ENCODE assay signal across 19 cellular contexts in the genomic region with DNA sequence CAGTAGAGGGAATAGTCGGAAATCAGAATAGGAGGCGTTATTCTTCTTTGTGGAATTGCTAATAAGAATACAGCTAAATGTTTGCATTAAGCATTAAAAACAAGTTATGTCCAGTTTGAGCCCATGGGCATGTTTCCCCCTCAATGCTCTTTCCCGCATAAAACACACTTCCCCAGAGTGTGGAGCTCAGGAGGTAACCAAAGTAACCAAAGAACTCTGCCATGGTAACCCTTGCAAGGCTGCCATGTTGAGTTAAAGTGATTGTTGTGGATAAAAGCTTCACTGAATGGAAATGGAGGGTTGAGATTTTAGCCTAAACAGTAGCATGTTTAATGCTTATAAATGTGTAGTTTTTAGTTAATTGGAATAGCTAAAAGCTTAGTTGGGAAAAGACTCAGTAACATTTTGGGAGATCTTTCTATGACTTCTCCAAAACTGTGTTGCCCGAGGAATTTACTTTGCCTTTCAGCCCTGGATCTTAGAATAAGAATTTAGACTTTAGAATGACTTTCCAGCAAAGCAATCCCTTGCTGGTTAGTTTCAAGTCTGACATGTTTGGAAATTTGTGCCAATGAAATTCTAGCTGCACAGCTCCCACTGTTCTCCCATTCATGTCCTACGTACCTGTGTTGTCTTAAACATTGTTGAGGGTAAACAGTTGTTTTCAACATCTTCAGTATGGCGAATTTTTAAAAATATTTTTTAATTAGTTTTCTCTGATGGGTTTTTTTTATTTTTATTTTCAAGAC.
DNase-seq lines count a peak whose midpoint lies in the region; ATAC-seq, FAIRE-seq and TF ChIP-seq lines count a peak whose summit lies in the region.
"Had no signal": no experiment of that assay in that cellular context is flagged by ENCODE, and none has a peak within 500 bp of the region (broad histone marks: within the 10 kb centered on the region; RNA-seq: fewer than 3 reads in every experiment).

No MANE protein-coding gene starts in this region.

- H3K4me3 Mint-ChIP-seq in nephron progenitor cell = no peak overlapping the region
- no peak overlapping the region for H3K4me3 Mint-ChIP-seq in stimulated activated naive B cell treated with anti-CD40 and anti-IgM and Interleukin-4, amounts not matched to agents 10 μg/mL and 1 μg/mL and 100 μg/mL, for 72 hours
- H3K4me3 Mint-ChIP-seq: activated naive CD4-positive, alpha-beta T cell treated with anti-CD3 and anti-CD28 coated beads, Interleukin-2, amount 50 U/mL, for 24 hours; activated T-cell treated with anti-CD3 and anti-CD28 coated beads, Interleukin-2, amount 50 U/mL, for 24 hours; dendritic cell treated with granulocyte-macrophage colony-stimulating factor and Interleukin-4, amounts not matched to agents 40 ng/mL and 50 ng/mL, for 4 days; GM23338 had no signal

- no peaks in the 10 kb centered on the region for H3K36me3 ChIP-seq in endothelial cell of umbilical vein (ENCODE audit: control insufficient read depth in 2 of 2, extremely low read depth in 1 of 2, insufficient read depth in 2 of 2, low read length in 2 of 2)
- H3K36me3 ChIP-seq: BLaER1, MG63, ovary had no signal

- peaks cover 7% of the 10 kb centered on the region for H3K9me3 Mint-ChIP-seq in nephron progenitor cell
- no peaks in the 10 kb centered on the region for H3K9me3 Mint-ChIP-seq in stimulated activated naive B cell treated with anti-CD40 and anti-IgM and Interleukin-4, amounts not matched to agents 10 μg/mL and 1 μg/mL and 100 μg/mL, for 72 hours
- H3K9me3 Mint-ChIP-seq: activated naive CD4-positive, alpha-beta T cell treated with anti-CD3 and anti-CD28 coated beads, Interleukin-2, amount 50 U/mL, for 24 hours; activated T-cell treated with anti-CD3 and anti-CD28 coated beads, Interleukin-2, amount 50 U/mL, for 24 hours; dendritic cell treated with granulocyte-macrophage colony-stimulating factor and Interleukin-4, amounts not matched to agents 40 ng/mL and 50 ng/mL, for 4 days; GM23338 had no signal

- peaks cover 4% of the 10 kb centered on the region for H3K27me3 Mint-ChIP-seq in nephron progenitor cell (ENCODE audit: low read depth, poor library complexity)
- peaks cover 11 to 12% of the 10 kb centered on the region in 2 donors for H3K27me3 Mint-ChIP-seq in stimulated activated naive B cell treated with anti-CD40 and anti-IgM and Interleukin-4, amounts not matched to agents 10 μg/mL and 1 μg/mL and 100 μg/mL, for 72 hours
- H3K27me3 Mint-ChIP-seq: dendritic cell treated with granulocyte-macrophage colony-stimulating factor and Interleukin-4, amounts not matched to agents 40 ng/mL and 50 ng/mL, for 4 days had no signal

- TF ChIP-seq CTCF in RWPE1 (conservative IDR thresholded peaks at IDR 0.05; ENCODE audit: low read depth) = no peak
- TF ChIP-seq CTCF in endothelial cell of umbilical vein (IDR thresholded peaks at IDR 0.05; ENCODE audit: extremely low read depth in 1 of 2, insufficient read depth in 1 of 2, low read depth in 1 of 2, low read length in 2 of 2) = no peak
- TF ChIP-seq CTCF in nephron progenitor cell (IDR thresholded peaks at IDR 0.05) = no peak

- no peaks in the 10 kb centered on the region for H3K9me1 ChIP-seq in endothelial cell of umbilical vein (replicated peaks; ENCODE audit: control insufficient read depth, extremely low read depth, insufficient read depth, low read length)

- no peak for ATAC-seq in GM18909 (IDR thresholded peaks at IDR 0.05; ENCODE audit: poor library complexity, unreplicated experiment)
- ATAC-seq in stimulated activated naive B cell treated with anti-CD40 and anti-IgM and Interleukin-4, amounts not matched to agents 10 μg/mL and 1 μg/mL and 100 μg/mL, for 72 hours (replicated peaks) = no peak

- H3K4me1 Mint-ChIP-seq in nephron progenitor cell = peaks cover 15% of the 10 kb centered on the region
- H3K4me1 Mint-ChIP-seq in stimulated activated naive B cell treated with anti-CD40 and anti-IgM and Interleukin-4, amounts not matched to agents 10 μg/mL and 1 μg/mL and 100 μg/mL, for 72 hours = no peaks in the 10 kb centered on the region
- H3K4me1 Mint-ChIP-seq: activated naive CD4-positive, alpha-beta T cell treated with anti-CD3 and anti-CD28 coated beads, Interleukin-2, amount 50 U/mL, for 24 hours had no signal

- H3K79me2 ChIP-seq in endothelial cell of umbilical vein (ENCODE audit: control insufficient read depth, insufficient read depth, low read length) = no peaks in the 10 kb centered on the region

- FAIRE-seq in endothelial cell of umbilical vein (lab: Jason Lieb, UNC) = no peak
- FAIRE-seq in RCC 7860 (lab: Jason Lieb, UNC) = no peak
- FAIRE-seq: TTC549 had no signal

- H3K4me1 ChIP-seq in endothelial cell of umbilical vein (ENCODE audit: control insufficient read depth, extremely low read depth, insufficient read depth, low read length) = peaks cover 23% of the 10 kb centered on the region
- H3K4me1 ChIP-seq: BLaER1 had no signal

- peak overlapping the region; percentile 79 for H3K4me2 ChIP-seq in endothelial cell of umbilical vein (ENCODE audit: insufficient read depth, low read length)
- H3K4me2 ChIP-seq: BLaER1, GM23338 had no signal

- H3K9me3 ChIP-seq in endothelial cell of umbilical vein (replicated peaks; ENCODE audit: control insufficient read depth, insufficient read depth, low read length) = no peaks in the 10 kb centered on the region
- H3K9me3 ChIP-seq: BLaER1, MG63, ovary had no signal

- H4K20me1 ChIP-seq in endothelial cell of umbilical vein (replicated peaks; ENCODE audit: control insufficient read depth, extremely low read depth, insufficient read depth, low read length) = no peaks in the 10 kb centered on the region
- H4K20me1 ChIP-seq: BLaER1 had no signal

- POLR2A ChIA-PET in RWPE1 (lab: Yijun Ruan, JAX; ENCODE audit: low non-redundant PET) = no interaction called here
- POLR2A ChIA-PET in endothelial cell of umbilical vein (lab: Charles Lee) = no interaction called here

- dilution Hi-C loops in endothelial cell of umbilical vein (cut with MboI; ENCODE audit: extremely low pct_ligation_motif_present, low sequenced_read_pairs) = no loop called here

- no peak for TF ChIP-seq POLR2A in endothelial cell of umbilical vein (IDR thresholded peaks at IDR 0.05; ENCODE audit: low read depth, low read length)

- CTCF ChIA-PET in RWPE1 (lab: Yijun Ruan, JAX) = interaction anchor here (0.6 kb wide), 1 partner anchor 225 kb away, joined by 3 read pairs; no protein-coding TSS in a partner anchor
- CTCF ChIA-PET in endothelial cell of umbilical vein (lab: Charles Lee) = interaction anchor here (1.0 to 2.0 kb wide), 9 partner anchors 11 to 387 kb away, joined by 3 to 7 read pairs (median 4); no protein-coding TSS in a partner anchor

- H3K27ac ChIP-seq in RWPE1 (peak overlapping the region; percentile 30; the same call in 1 of the 2 replicates), endothelial cell of umbilical vein (ENCODE audit: insufficient read depth, low read depth, low read length) (peak overlapping the region; percentile 76)
- H3K27ac ChIP-seq: BLaER1, ovary, SK-N-MC had no signal

- peak overlapping the region; percentile 37 for H3K27ac Mint-ChIP-seq in nephron progenitor cell
- H3K27ac Mint-ChIP-seq in stimulated activated naive B cell treated with anti-CD40 and anti-IgM and Interleukin-4, amounts not matched to agents 10 μg/mL and 1 μg/mL and 100 μg/mL, for 72 hours = no peak overlapping the region
- H3K27ac Mint-ChIP-seq: activated naive CD4-positive, alpha-beta T cell treated with anti-CD3 and anti-CD28 coated beads, Interleukin-2, amount 50 U/mL, for 24 hours; activated T-cell treated with anti-CD3 and anti-CD28 coated beads, Interleukin-2, amount 50 U/mL, for 24 hours; dendritic cell treated with granulocyte-macrophage colony-stimulating factor and Interleukin-4, amounts not matched to agents 40 ng/mL and 50 ng/mL, for 4 days; GM23338 had no signal

- intact Hi-C loops in endothelial cell of umbilical vein (cut with micrococcal nuclease) = loop anchor here (5.0 kb wide), 2 partner anchors 57 to 223 kb away; no protein-coding TSS in a partner anchor

- BruUV-seq in endothelial cell of umbilical vein (replicated peaks; lab: Mats Ljungman, UMichigan) = no TSS peak

- H3K9ac ChIP-seq in endothelial cell of umbilical vein (replicated peaks; ENCODE audit: extremely low read depth, insufficient read depth, low read length) = peak overlapping the region; percentile 61
- H3K9ac ChIP-seq: BLaER1 had no signal

- H3K27me3 ChIP-seq in endothelial cell of umbilical vein (ENCODE audit: control insufficient read depth in 2 of 2, insufficient read depth in 2 of 2, low read length in 2 of 2) = no peaks in the 10 kb centered on the region
- H3K27me3 ChIP-seq: BLaER1, MG63, ovary had no signal

- H2AFZ ChIP-seq in endothelial cell of umbilical vein (ENCODE audit: low read depth, low read length) = peak overlapping the region; percentile 60
- H2AFZ ChIP-seq: GM23338 had no signal

- no peak overlapping the region for H3K4me3 ChIP-seq in endothelial cell of umbilical vein (replicated peaks in 1 of 3; ENCODE audit: insufficient read depth in 1 of 3, low read depth in 1 of 3, low read length in 3 of 3)
- H3K4me3 ChIP-seq: BLaER1, GM23338, MG63, ovary, SK-N-MC, skin epidermis had no signal

- H3K36me3 Mint-ChIP-seq in nephron progenitor cell (ENCODE audit: low read depth) = peaks cover 4% of the 10 kb centered on the region
- no peaks in the 10 kb centered on the region for H3K36me3 Mint-ChIP-seq in stimulated activated naive B cell treated with anti-CD40 and anti-IgM and Interleukin-4, amounts not matched to agents 10 μg/mL and 1 μg/mL and 100 μg/mL, for 72 hours
- H3K36me3 Mint-ChIP-seq: activated naive CD4-positive, alpha-beta T cell treated with anti-CD3 and anti-CD28 coated beads, Interleukin-2, amount 50 U/mL, for 24 hours had no signal

- DNase-seq in RWPE1 (ENCODE audit: low spot score) (no peak), endothelial cell of umbilical vein (ENCODE audit: low read depth, low spot score) (no peak), nephron progenitor cell (no peak), RCC 7860 (ENCODE audit: low spot score) (no peak), NOMO-1 treated with dmso at 0.1 percent for 144 hours (lab: John Stamatoyannopoulos, UW; ENCODE audit: unreplicated experiment) (no peak)
- DNase-seq in stimulated activated naive B cell treated with anti-CD40 and anti-IgM and Interleukin-4, amounts not matched to agents 10 μg/mL and 1 μg/mL and 100 μg/mL, for 72 hours = no peak
- DNase-seq: activated T-cell treated with anti-CD3 and anti-CD28 coated beads, Interleukin-2, amount 50 U/mL, for 24 hours; NCI-H187; ovary; stimulated activated CD4-positive, alpha-beta T cell treated with anti-CD3 and anti-CD28 coated beads, Interleukin-4, amount 100 ng/mL, for 24 hours had no signal

TF ChIP-seq in endothelial cell of umbilical vein, 7 proteins besides CTCF, POLR2A, EP300 and RAD21 (continues in another document):
- TF ChIP-seq JUN (IDR thresholded peaks at IDR 0.05; ENCODE audit: borderline replicate concordance, insufficient read depth, insufficient read length, low read depth) (no peak), FOS (IDR thresholded peaks at IDR 0.05; ENCODE audit: borderline replicate concordance, insufficient read depth, low read length) (no peak), EZH2 (IDR thresholded peaks at IDR 0.05; ENCODE audit: borderline replicate concordance, low read depth, low read length, severe bottlenecking) (no peak)
- TF ChIP-seq, protein P1, sequence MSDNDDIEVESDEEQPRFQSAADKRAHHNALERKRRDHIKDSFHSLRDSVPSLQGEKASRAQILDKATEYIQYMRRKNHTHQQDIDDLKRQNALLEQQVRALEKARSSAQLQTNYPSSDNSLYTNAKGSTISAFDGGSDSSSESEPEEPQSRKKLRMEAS (IDR thresholded peaks at IDR 0.05; ENCODE audit: insufficient read depth, insufficient read length) = no peak
